In genomic region chr6:81145506-81145905, GRCh38 we compare ENCODE assay signal across 13 cellular contexts.
DNase-seq lines count a peak whose midpoint lies in the region; ATAC-seq and TF ChIP-seq lines count a peak whose summit lies in the region.
"Had no signal": no experiment of that assay in that cellular context is flagged by ENCODE, and none has a peak within 500 bp of the region (broad histone marks: within the 10 kb centered on the region; RNA-seq: fewer than 3 reads in every experiment).

No MANE protein-coding gene starts in this region.

- H3K36me3 Mint-ChIP-seq in activated CD4-positive, alpha-beta T cell treated with anti-CD3 and anti-CD28 coated beads for 36 hours (ENCODE audit: low read depth) = no peaks in the 10 kb centered on the region
- H3K36me3 Mint-ChIP-seq: CD14-positive monocyte; CD8-positive, alpha-beta T cell had no signal

- H3K4me3 Mint-ChIP-seq in activated CD4-positive, alpha-beta T cell treated with anti-CD3 and anti-CD28 coated beads for 36 hours = no peak overlapping the region
- H3K4me3 Mint-ChIP-seq: CD14-positive monocyte; CD8-positive, alpha-beta T cell had no signal

- POLR2A ChIA-PET in activated CD4-positive, alpha-beta T cell treated with anti-CD3 and anti-CD28 coated beads for 36 hours (lab: Charles Lee) = no interaction called here

- no peak for ATAC-seq in activated CD4-positive, alpha-beta T cell treated with anti-CD3 and anti-CD28 coated beads for 36 hours
- no peak for ATAC-seq in HG02981 (IDR thresholded peaks at IDR 0.05; ENCODE audit: unreplicated experiment)
- ATAC-seq: CD8-positive, alpha-beta T cell; GM12878 had no signal

- no peaks in the 10 kb centered on the region for H3K9me2 ChIP-seq in GM23248 (ENCODE audit: insufficient read depth)

- WGBS in GM23248 (ENCODE audit: low coverage in 1 of 2, low lambda C conversion rate in 2 of 2, missing lambda C conversion rate in 2 of 2), 2 experiments = 13 to 17% methylated on average over 2 of the region's 2 CpGs

- H3K27me3 Mint-ChIP-seq in activated CD4-positive, alpha-beta T cell treated with anti-CD3 and anti-CD28 coated beads for 36 hours = no peaks in the 10 kb centered on the region

- H3K27me3 ChIP-seq in GM23248 (replicated peaks; ENCODE audit: insufficient read depth) (no peaks in the 10 kb centered on the region), adipocyte (replicated peaks; ENCODE audit: control insufficient read depth, insufficient read depth, low read length) (no peaks in the 10 kb centered on the region)

- no peaks in the 10 kb centered on the region for H3K79me2 ChIP-seq in GM23248 (ENCODE audit: insufficient read depth)

- CTCF ChIA-PET in activated CD4-positive, alpha-beta T cell treated with anti-CD3 and anti-CD28 coated beads for 36 hours (lab: Charles Lee) = no interaction called here

- H3K9me3 ChIP-seq in GM23248 (ENCODE audit: low read depth) (no peaks in the 10 kb centered on the region), adipocyte (ENCODE audit: control insufficient read depth, low read length) (peaks cover 5% of the 10 kb centered on the region)

- H3K9me3 Mint-ChIP-seq in activated CD4-positive, alpha-beta T cell treated with anti-CD3 and anti-CD28 coated beads for 36 hours (ENCODE audit: low read depth) = peaks cover 12% of the 10 kb centered on the region

- H3K4me1 ChIP-seq in GM23248 (ENCODE audit: insufficient read depth) (no peaks in the 10 kb centered on the region), adipocyte (ENCODE audit: control insufficient read depth, insufficient read depth, low read length) (no peaks in the 10 kb centered on the region)

- DNase-seq in GM23248 (peak; percentile 20), adipocyte (ENCODE audit: low read depth) (peak; percentile 41), fibroblast of the aortic adventitia (ENCODE audit: low read depth) (peak; percentile 29), DMS53 treated with DMSO at 0.1 percent for 48 hours (lab: John Stamatoyannopoulos, UW; ENCODE audit: unreplicated experiment) (no peak)
- no peak for DNase-seq in activated CD4-positive, alpha-beta T cell treated with anti-CD3 and anti-CD28 coated beads for 36 hours
- DNase-seq in central memory CD4-positive, alpha-beta T cell = no peak
- DNase-seq: CD8-positive, alpha-beta T cell; COR-L47; IMR-90; KBM-7 had no signal

- no peak overlapping the region for H2AFZ ChIP-seq in GM23248

- H3F3A ChIP-seq in GM23248 (ENCODE audit: insufficient read depth) = no peaks in the 10 kb centered on the region

- in situ Hi-C loops in GM23248 (cut with MboI) = no loop called here

- no peaks in the 10 kb centered on the region for H4K20me1 ChIP-seq in GM23248 (ENCODE audit: insufficient read depth)

- H3K27ac Mint-ChIP-seq in activated CD4-positive, alpha-beta T cell treated with anti-CD3 and anti-CD28 coated beads for 36 hours = no peak overlapping the region
- H3K27ac Mint-ChIP-seq: CD14-positive monocyte; CD8-positive, alpha-beta T cell had no signal

- no peaks in the 10 kb centered on the region for H3K4me1 Mint-ChIP-seq in activated CD4-positive, alpha-beta T cell treated with anti-CD3 and anti-CD28 coated beads for 36 hours
- H3K4me1 Mint-ChIP-seq: CD14-positive monocyte had no signal

- H3K4me2 ChIP-seq in GM23248 (ENCODE audit: unreplicated experiment) = no peak overlapping the region

- H3K4me3 ChIP-seq in GM23248 (no peak overlapping the region), adipocyte (ENCODE audit: low read length) (no peak overlapping the region), fibroblast of the aortic adventitia (ENCODE audit: low read depth, low read length) (no peak overlapping the region)
- H3K4me3 ChIP-seq: GM12878 had no signal

- no peak for TF ChIP-seq CTCF in fibroblast of the aortic adventitia (IDR thresholded peaks at IDR 0.05; ENCODE audit: insufficient read depth, low read length)

- intact Hi-C loops in activated CD4-positive, alpha-beta T cell treated with anti-CD3 and anti-CD28 coated beads for 36 hours (cut with DNase I, micrococcal nuclease) = no loop called here

- H3K36me3 ChIP-seq in GM23248 (ENCODE audit: low read depth) = no peaks in the 10 kb centered on the region
- H3K36me3 ChIP-seq in adipocyte (ENCODE audit: control insufficient read depth, insufficient read depth, low read length, severe bottlenecking) = no peaks in the 10 kb centered on the region

- H3K9ac ChIP-seq in GM23248 (no peak overlapping the region), adipocyte (ENCODE audit: low read length) (no peak overlapping the region)

- no peak overlapping the region for H3K27ac ChIP-seq in GM23248

Comparison
In these comparisons a context has a peak if more than half of its experiments do, and no peak if none do; other contexts are left out.
1. DNase-seq: peak in GM23248 (single experiment), adipocyte (single experiment) and fibroblast of the aortic adventitia (single experiment); none in activated CD4-positive, alpha-beta T cell treated with anti-CD3 and anti-CD28 coated beads for 36 hours (single experiment), central memory CD4-positive, alpha-beta T cell (single experiment) and DMS53 treated with DMSO at 0.1 percent for 48 hours (single experiment).